5 cellular contexts compared by ENCODE assay signal in genomic region chr12:14696-15095, GRCh38. TPM values are rescaled to one million over a fixed set of nuclear protein-coding genes. Genes with fewer than 3 reads are reported as not detected.
"Had no signal": no experiment of that assay in that cellular context is flagged by ENCODE, and none has a peak within 500 bp of the region (broad histone marks: within the 10 kb centered on the region; RNA-seq: fewer than 3 reads in every experiment).

No MANE protein-coding gene starts in this region.

RNA-seq across cellular contexts. Expression of gene IQSEC3, which starts 51.9 kb away (rescaled TPM):
- total RNA-seq: HepG2, HT-29, HT1080, IMR-90 had no signal
- polyA plus RNA-seq: HepG2, IgD-negative memory B cell had no signal
